ENCODE assay signal across 23 cellular contexts in the genomic region with DNA sequence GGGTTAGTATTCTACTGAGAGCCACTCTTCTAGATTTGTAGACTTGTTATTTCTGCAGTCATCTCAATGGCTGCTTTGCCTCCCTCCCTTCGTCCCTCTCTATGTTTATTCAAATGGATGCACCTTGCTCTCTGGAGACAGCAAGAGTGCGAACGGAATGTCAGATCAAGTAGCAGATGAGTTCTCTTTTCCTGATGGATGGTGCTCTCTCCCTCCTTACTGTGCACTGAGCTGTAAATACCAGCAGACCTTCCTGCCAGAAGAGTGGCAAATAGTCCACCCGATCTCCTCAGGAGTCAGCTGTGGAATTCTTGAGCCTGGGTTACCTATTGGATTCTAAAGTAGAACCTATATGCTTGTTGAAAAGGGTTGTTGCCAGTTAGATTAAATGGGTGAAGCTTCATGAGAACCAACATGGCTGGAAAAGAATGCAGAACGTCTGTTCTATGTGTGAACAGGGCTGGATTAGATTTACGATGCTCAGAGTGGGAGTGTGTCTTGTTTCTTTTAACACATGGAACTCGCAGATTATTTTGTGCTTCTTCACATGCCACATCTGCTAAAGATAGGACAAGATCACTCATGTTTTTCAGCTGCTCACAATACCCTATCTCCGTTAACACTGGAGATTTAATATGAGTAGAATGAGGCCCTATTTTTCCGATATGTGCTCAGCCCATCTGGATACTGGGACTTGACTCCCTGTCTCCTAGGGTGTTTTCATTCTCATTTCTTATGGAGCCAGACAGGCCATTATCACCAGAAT. TPM values are rescaled to one million over a fixed set of nuclear protein-coding genes. Genes with fewer than 3 reads are reported as not detected.
A peak's percentile ranks its signal among the peaks of the same experiment; 100 is the strongest.
DNase-seq lines count a peak whose midpoint lies in the region; ATAC-seq lines count a peak whose summit lies in the region.
"Had no signal": no experiment of that assay in that cellular context is flagged by ENCODE, and none has a peak within 500 bp of the region (broad histone marks: within the 10 kb centered on the region; RNA-seq: fewer than 3 reads in every experiment).

No MANE protein-coding gene starts in this region.

- peak overlapping the region; percentile 26; the same call in 1 of the 2 replicates for H3K4me3 ChIP-seq in iPS-20b (ENCODE audit: low read length)
- H3K4me3 ChIP-seq in CD8-positive, alpha-beta memory T cell (ENCODE audit: low read length), result no peak overlapping the region
- H3K4me3 ChIP-seq: testis, vagina had no signal

- peaks cover 18% of the 10 kb centered on the region for H3K27me3 ChIP-seq in iPS-20b (ENCODE audit: insufficient read depth, low read length)
- peaks cover 6% of the 10 kb centered on the region for H3K27me3 ChIP-seq in CD8-positive, alpha-beta memory T cell (ENCODE audit: insufficient read depth, low read length, poor library complexity, severe bottlenecking)
- H3K27me3 ChIP-seq: testis, vagina had no signal

- H3K36me3 ChIP-seq in iPS-20b (ENCODE audit: insufficient read depth, low read depth, low read length), result no peaks in the 10 kb centered on the region
- H3K36me3 ChIP-seq in CD8-positive, alpha-beta memory T cell (ENCODE audit: insufficient read depth, low read length), result no peaks in the 10 kb centered on the region
- H3K36me3 ChIP-seq: vagina had no signal

- peaks cover 26% of the 10 kb centered on the region for H3K4me1 Mint-ChIP-seq in stimulated activated naive CD8-positive, alpha-beta T cell treated with anti-CD3 and anti-CD28 coated beads, Interleukin-15, Interleukin-2, amounts not matched to agents 100 ng/mL and 50 ng/mL, for 24 hours (ENCODE audit: low read depth)
- peaks cover 37% of the 10 kb centered on the region for H3K4me1 Mint-ChIP-seq in activated T-helper 17 cell treated with anti-CD3 and anti-CD28 coated beads, Interleukin-2, amount 50 U/mL, for 72 hours
- peaks cover 20 to 26% (median 23%) of the 10 kb centered on the region in 3 donors for H3K4me1 Mint-ChIP-seq in CD8-positive, alpha-beta memory T cell

- peaks cover 46% of the 10 kb centered on the region for H3K27me3 Mint-ChIP-seq in stimulated activated naive CD8-positive, alpha-beta T cell treated with anti-CD3 and anti-CD28 coated beads, Interleukin-15, Interleukin-2, amounts not matched to agents 100 ng/mL and 50 ng/mL, for 24 hours
- H3K27me3 Mint-ChIP-seq in activated T-helper 17 cell treated with anti-CD3 and anti-CD28 coated beads, Interleukin-2, amount 50 U/mL, for 72 hours, result peaks cover 15% of the 10 kb centered on the region
- peaks cover 12 to 29% of the 10 kb centered on the region in 2 donors for H3K27me3 Mint-ChIP-seq in CD8-positive, alpha-beta memory T cell

- H3K36me3 Mint-ChIP-seq in stimulated activated naive CD8-positive, alpha-beta T cell treated with anti-CD3 and anti-CD28 coated beads, Interleukin-15, Interleukin-2, amounts not matched to agents 100 ng/mL and 50 ng/mL, for 24 hours (ENCODE audit: low read depth), result no peaks in the 10 kb centered on the region
- H3K36me3 Mint-ChIP-seq in activated T-helper 17 cell treated with anti-CD3 and anti-CD28 coated beads, Interleukin-2, amount 50 U/mL, for 72 hours (ENCODE audit: low read depth), result no peaks in the 10 kb centered on the region
- no peaks in the 10 kb centered on the region for H3K36me3 Mint-ChIP-seq in CD8-positive, alpha-beta memory T cell
- H3K36me3 Mint-ChIP-seq: CD4-positive, CD25-positive, alpha-beta regulatory T cell; immature natural killer cell had no signal

- H3K9me3 ChIP-seq in iPS-20b (ENCODE audit: insufficient read depth, low read depth, low read length), result no peaks in the 10 kb centered on the region
- no peaks in the 10 kb centered on the region for H3K9me3 ChIP-seq in CD8-positive, alpha-beta memory T cell (ENCODE audit: low read length)
- H3K9me3 ChIP-seq: testis, vagina had no signal

- peaks cover 35% of the 10 kb centered on the region; the same call in 1 of the 2 replicates for H3K4me1 ChIP-seq in iPS-20b (ENCODE audit: insufficient read depth, low read length)
- peaks cover 68% of the 10 kb centered on the region for H3K4me1 ChIP-seq in CD8-positive, alpha-beta memory T cell (ENCODE audit: insufficient read depth, low read length)

- H3K9me3 Mint-ChIP-seq in stimulated activated naive CD8-positive, alpha-beta T cell treated with anti-CD3 and anti-CD28 coated beads, Interleukin-15, Interleukin-2, amounts not matched to agents 100 ng/mL and 50 ng/mL, for 24 hours, result no peaks in the 10 kb centered on the region
- no peaks in the 10 kb centered on the region for H3K9me3 Mint-ChIP-seq in activated T-helper 17 cell treated with anti-CD3 and anti-CD28 coated beads, Interleukin-2, amount 50 U/mL, for 72 hours
- no peaks in the 10 kb centered on the region for H3K9me3 Mint-ChIP-seq in CD8-positive, alpha-beta memory T cell
- H3K9me3 Mint-ChIP-seq: immature natural killer cell, neural crest cell had no signal

- no peak overlapping the region for H3K27ac ChIP-seq in iPS-20b (ENCODE audit: low read length)
- no peak overlapping the region for H3K27ac ChIP-seq in CD8-positive, alpha-beta memory T cell (ENCODE audit: low read depth, low read length)
- H3K27ac ChIP-seq: testis, vagina had no signal

- no peak for DNase-seq in stimulated activated naive CD8-positive, alpha-beta T cell treated with anti-CD3 and anti-CD28 coated beads, Interleukin-15, Interleukin-2, amounts not matched to agents 100 U/mL and 50 U/mL, for 24 hours
- DNase-seq in inferior parietal cortex (ENCODE audit: extremely low spot score), result no peak
- no peak for DNase-seq in CD8-positive, alpha-beta memory T cell
- DNase-seq: activated CD4-positive, CD25-positive, alpha-beta regulatory T cell treated with anti-CD3 and anti-CD28 coated beads, Interleukin-2, amount 50 U/mL, for 72 hours; activated gamma-delta T cell treated with Interleukin-2 at 50 U/mL for 16 hours; amygdala; CD4-positive, CD25-positive, alpha-beta regulatory T cell; DMS153; GDM1; head of caudate nucleus; immature natural killer cell; NCI-H1048; NCI-H2029; NCI-H446; NK-92 treated with Interleukin-12 subunit alpha and Interleukin-12 subunit beta, amount 100 ng/mL, for 24 hours; posterior cingulate gyrus; testis had no signal

- peak overlapping the region; percentile 61 for H3K4me3 Mint-ChIP-seq in stimulated activated naive CD8-positive, alpha-beta T cell treated with anti-CD3 and anti-CD28 coated beads, Interleukin-15, Interleukin-2, amounts not matched to agents 100 ng/mL and 50 ng/mL, for 24 hours
- peak overlapping the region; percentile 44 for H3K4me3 Mint-ChIP-seq in activated T-helper 17 cell treated with anti-CD3 and anti-CD28 coated beads, Interleukin-2, amount 50 U/mL, for 72 hours
- peak overlapping the region in 1 of 7 donors; percentile 80 for H3K4me3 Mint-ChIP-seq in CD8-positive, alpha-beta memory T cell
- H3K4me3 Mint-ChIP-seq: CD4-positive, CD25-positive, alpha-beta regulatory T cell; neural crest cell had no signal

- H3K9ac ChIP-seq in iPS-20b (ENCODE audit: low read depth, low read length), result peak overlapping the region; percentile 14; the same call in 1 of the 2 replicates

- no peak for ATAC-seq in stimulated activated naive CD8-positive, alpha-beta T cell treated with anti-CD3 and anti-CD28 coated beads, Interleukin-15, Interleukin-2, amounts not matched to agents 100 U/mL and 50 U/mL, for 24 hours
- ATAC-seq in activated T-helper 17 cell treated with anti-CD3 and anti-CD28 coated beads, Interleukin-2, amount 50 U/mL, for 72 hours (replicated peaks), result no peak
- no peak for ATAC-seq in HG03135 (IDR thresholded peaks at IDR 0.05; ENCODE audit: unreplicated experiment)

- POLR2A ChIA-PET in CD8-positive, alpha-beta memory T cell (lab: Charles Lee), result no interaction called here

- CTCF ChIA-PET in CD8-positive, alpha-beta memory T cell (lab: Charles Lee), result interaction anchor here (1.4 kb wide), 1 partner anchor 121 kb away, joined by 3 read pairs; no protein-coding TSS in a partner anchor

- peak overlapping the region; percentile 87 for H3K27ac Mint-ChIP-seq in stimulated activated naive CD8-positive, alpha-beta T cell treated with anti-CD3 and anti-CD28 coated beads, Interleukin-15, Interleukin-2, amounts not matched to agents 100 ng/mL and 50 ng/mL, for 24 hours
- H3K27ac Mint-ChIP-seq in activated T-helper 17 cell treated with anti-CD3 and anti-CD28 coated beads, Interleukin-2, amount 50 U/mL, for 72 hours, result peak overlapping the region; percentile 37
- peak overlapping the region in 4 of 8 donors; percentile 25 to 64 (median 36) for H3K27ac Mint-ChIP-seq in CD8-positive, alpha-beta memory T cell

RNA-seq across cellular contexts. Expression of gene GNAO1, which starts 6.1 kb away (rescaled TPM):
- total RNA-seq in activated T-helper 17 cell treated with anti-CD3 and anti-CD28 coated beads, Interleukin-2, amount 50 U/mL, for 72 hours, result under 1 TPM; 0.41 to 0.74 TPM
- total RNA-seq in CD8-positive, alpha-beta memory T cell, result 1 to 10 TPM; 2.5 TPM
- 0.86 TPM for polyA plus RNA-seq in CD8-positive, alpha-beta memory T cell
- polyA plus RNA-seq: CD4-positive, CD25-positive, alpha-beta regulatory T cell had no signal
